Comparison of ENCODE assay signal across 16 cellular contexts in the genomic region with DNA sequence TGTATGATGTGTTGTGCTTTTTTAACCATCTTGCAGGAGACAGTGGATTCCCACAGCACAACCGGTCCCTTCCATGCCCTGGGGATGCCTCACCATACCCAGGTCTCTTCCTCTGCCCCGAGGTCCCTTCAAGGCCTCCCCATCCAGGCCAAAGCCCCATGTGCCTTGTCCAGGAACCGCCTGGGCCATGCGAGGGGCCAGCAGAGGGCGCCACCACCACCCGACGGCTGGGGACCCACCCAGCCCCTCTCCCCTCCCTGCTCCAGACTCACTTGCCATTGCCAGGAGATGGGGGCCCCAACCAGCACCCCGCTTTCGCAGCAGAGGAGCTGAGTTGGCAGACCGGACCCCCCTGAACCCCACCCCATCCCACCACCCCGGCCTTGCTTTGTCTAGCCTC.
DNase-seq lines count a peak whose midpoint lies in the region; ATAC-seq, FAIRE-seq and TF ChIP-seq lines count a peak whose summit lies in the region.
"Had no signal": no experiment of that assay in that cellular context is flagged by ENCODE, and none has a peak within 500 bp of the region (broad histone marks: within the 10 kb centered on the region; RNA-seq: fewer than 3 reads in every experiment).

No MANE protein-coding gene starts in this region.

- H3K36me3 ChIP-seq in heart right ventricle (no peaks in the 10 kb centered on the region), K562 (ENCODE audit: control insufficient read depth, insufficient read depth, low read length) (no peaks in the 10 kb centered on the region), testis (ENCODE audit: low read depth, missing control alignments) (no peaks in the 10 kb centered on the region)
- H3K36me3 ChIP-seq: cardiac muscle cell, HAP-1 had no signal

- no peak for ATAC-seq in heart right ventricle
- ATAC-seq in K562: peak; percentile 69
- no peak for ATAC-seq in GM18517 (IDR thresholded peaks at IDR 0.05; ENCODE audit: unreplicated experiment)

- no peaks in the 10 kb centered on the region for H3K23me2 ChIP-seq in H9 (ENCODE audit: insufficient read length, low read depth, low read length, poor library complexity, severe bottlenecking)

- H3K14ac ChIP-seq in H9 (ENCODE audit: insufficient read depth, low read length): no peak overlapping the region

- in situ Hi-C loops in K562 (cut with MboI): no loop called here

- no peak overlapping the region for H2BK15ac ChIP-seq in H9 (ENCODE audit: low read depth, low read length)

- H3K4me3 Mint-ChIP-seq in H9: no peak overlapping the region
- H3K4me3 Mint-ChIP-seq: activated CD4-positive, alpha-beta memory T cell treated with anti-CD3 and anti-CD28 coated beads, Interleukin-2, amount 10 ng/mL, durations not matched to agents 7 days and 5 days; activated naive CD4-positive, alpha-beta T cell treated with anti-CD3 and anti-CD28 coated beads for 36 hours; memory B cell had no signal

- H2BK5ac ChIP-seq in H9 (ENCODE audit: insufficient read length, low read length): no peak overlapping the region

- no peak for TF ChIP-seq EP300 in K562 (IDR thresholded peaks at IDR 0.05; ENCODE audit: low read length)

- H3K4me1 ChIP-seq in heart right ventricle: no peaks in the 10 kb centered on the region
- no peaks in the 10 kb centered on the region for H3K4me1 ChIP-seq in H9 (ENCODE audit: insufficient read depth, low read length)
- no peaks in the 10 kb centered on the region for H3K4me1 ChIP-seq in K562 (replicated peaks in 1 of 2; ENCODE audit: control insufficient read depth in 2 of 2, insufficient read depth in 2 of 2, low read length in 2 of 2)
- no peaks in the 10 kb centered on the region for H3K4me1 ChIP-seq in testis
- H3K4me1 ChIP-seq: HAP-1 had no signal

- H3K27ac Mint-ChIP-seq in H9: no peak overlapping the region
- H3K27ac Mint-ChIP-seq: activated CD4-positive, alpha-beta memory T cell treated with anti-CD3 and anti-CD28 coated beads, Interleukin-2, amount 10 ng/mL, durations not matched to agents 7 days and 5 days; activated naive CD4-positive, alpha-beta T cell treated with anti-CD3 and anti-CD28 coated beads for 36 hours; memory B cell had no signal

- H3K79me2 ChIP-seq in H9 (ENCODE audit: insufficient read depth, low read length) (no peaks in the 10 kb centered on the region), K562 (ENCODE audit: control insufficient read depth, insufficient read depth, low read length) (no peaks in the 10 kb centered on the region)

- H3K4ac ChIP-seq in H9 (ENCODE audit: low read depth, low read length): no peak overlapping the region

- H3K27me3 Mint-ChIP-seq in H9 (ENCODE audit: low read depth): no peaks in the 10 kb centered on the region
- H3K27me3 Mint-ChIP-seq: activated CD4-positive, alpha-beta memory T cell treated with anti-CD3 and anti-CD28 coated beads, Interleukin-2, amount 10 ng/mL, durations not matched to agents 7 days and 5 days; memory B cell had no signal

- H2AFZ ChIP-seq in H9 (ENCODE audit: low read length) (no peak overlapping the region), K562 (ENCODE audit: low read depth, low read length) (no peak overlapping the region)

- no TSS peak for BruUV-seq in K562 (replicated peaks; lab: Mats Ljungman, UMichigan)

- FAIRE-seq in K562 (lab: Jason Lieb, UNC): no peak

- no peak overlapping the region for H3T11ph ChIP-seq in H9 (ENCODE audit: low read length)

- POLR2A ChIA-PET in K562 (lab: Yijun Ruan, JAX): no interaction called here

- WGBS in heart right ventricle, 2 donors: 82% methylated on average over 11 of the region's 11 CpGs
- WGBS in H9 (ENCODE audit: extremely low coverage, insufficient read length, low lambda C conversion rate): no CpG with 5 or more reads among the region's 11 CpGs
- WGBS in K562 (ENCODE audit: insufficient coverage, low coverage, missing lambda C conversion rate): 18% methylated on average over 3 of the region's 11 CpGs
- 74 to 75% methylated on average over 4 to 11 of the region's 11 CpGs for WGBS in testis, 2 donors

- no peak overlapping the region for H3K27ac ChIP-seq in heart right ventricle
- no peak overlapping the region for H3K27ac ChIP-seq in H9 (ENCODE audit: insufficient read length, low read depth, low read length)
- no peak overlapping the region for H3K27ac ChIP-seq in K562 (ENCODE audit: extremely low read depth, low read depth, low read length)
- H3K27ac ChIP-seq in testis: no peak overlapping the region
- H3K27ac ChIP-seq: cardiac muscle cell, epithelial cell of prostate had no signal

- H3K18ac ChIP-seq in H9 (ENCODE audit: insufficient read length, low read depth, low read length): no peak overlapping the region

- CTCF ChIA-PET in K562 (lab: Yijun Ruan, JAX; ENCODE audit: low intra/inter-chr PET ratio): no interaction called here

- no peaks in the 10 kb centered on the region for H3K4me1 Mint-ChIP-seq in H9
- H3K4me1 Mint-ChIP-seq: activated CD4-positive, alpha-beta memory T cell treated with anti-CD3 and anti-CD28 coated beads, Interleukin-2, amount 10 ng/mL, durations not matched to agents 7 days and 5 days; memory B cell had no signal

- intact Hi-C loops in cardiac septum (cut with DNase I) (no loop called here), heart right ventricle (cut with DNase I) (no loop called here), K562 (cut with micrococcal nuclease) (no loop called here), testis (cut with DNase I; ENCODE audit: low total_unique reads) (no loop called here)

- no peak overlapping the region for H3K9ac ChIP-seq in H9 (ENCODE audit: extremely low read depth, insufficient read length, low read length)
- no peak overlapping the region for H3K9ac ChIP-seq in K562 (ENCODE audit: insufficient read depth in 1 of 2, low read depth in 2 of 2, low read length in 2 of 2)

- H3K9me3 ChIP-seq in heart right ventricle: peaks cover 0 to 19% (median 0%) of the 10 kb centered on the region in 11 donors
- H3K9me3 ChIP-seq in H9 (ENCODE audit: control insufficient read depth, low read depth, low read length): no peaks in the 10 kb centered on the region
- H3K9me3 ChIP-seq in K562 (replicated peaks; ENCODE audit: control insufficient read depth, insufficient read depth, low read depth, low read length): no peaks in the 10 kb centered on the region
- no peaks in the 10 kb centered on the region for H3K9me3 ChIP-seq in testis
- H3K9me3 ChIP-seq: HAP-1 had no signal

- no peaks in the 10 kb centered on the region for H3K9me1 ChIP-seq in K562 (ENCODE audit: control insufficient read depth, insufficient read depth, low read length)

- H3K4me3 ChIP-seq in heart right ventricle (no peak overlapping the region), K562 (no peak overlapping the region), testis (no peak overlapping the region)
- H3K4me3 ChIP-seq: cardiac muscle cell, HAP-1 had no signal

- peaks cover 0 to 13% (median 2%) of the 10 kb centered on the region in 3 experiments; a peak in 4 of 7 replicates for H3K36me3 Mint-ChIP-seq in H9 (ENCODE audit: insufficient read depth in 1 of 3, low read depth in 3 of 3)
- H3K36me3 Mint-ChIP-seq: memory B cell had no signal

- no peak overlapping the region for H2BK120ac ChIP-seq in H9 (ENCODE audit: low read depth, low read length, poor library complexity, severe bottlenecking)

- no peak overlapping the region for H3K4me2 ChIP-seq in H9 (ENCODE audit: insufficient read depth, insufficient read length, low read length)
- no peak overlapping the region for H3K4me2 ChIP-seq in K562 (ENCODE audit: insufficient read depth, low read length)

- no peak overlapping the region for H2BK12ac ChIP-seq in H9 (ENCODE audit: insufficient read length, low read depth, low read length)

- TF ChIP-seq CTCF in heart right ventricle (IDR thresholded peaks at IDR 0.05) (no peak), H9 (conservative IDR thresholded peaks at IDR 0.05) (peak; percentile 72), K562 (IDR thresholded peaks at IDR 0.05 in 2 of 3, conservative IDR thresholded peaks at IDR 0.05 in 1 of 3; ENCODE audit: insufficient read depth in 2 of 3, low read depth in 1 of 3, low read length in 3 of 3) (no peak), testis (IDR thresholded peaks at IDR 0.05) (peak in 1 of 3 experiments; percentile 15)

- no peaks in the 10 kb centered on the region for H3K27me3 ChIP-seq in heart right ventricle
- no peaks in the 10 kb centered on the region for H3K27me3 ChIP-seq in H9 (ENCODE audit: insufficient read depth, low read length)
- no peaks in the 10 kb centered on the region for H3K27me3 ChIP-seq in K562 (ENCODE audit: control insufficient read depth in 2 of 2, insufficient read depth in 2 of 2, low read length in 2 of 2)
- no peaks in the 10 kb centered on the region for H3K27me3 ChIP-seq in testis
- H3K27me3 ChIP-seq: cardiac muscle cell had no signal

- H2BK20ac ChIP-seq in H9 (ENCODE audit: low read depth, low read length, poor library complexity, severe bottlenecking): no peak overlapping the region

- no peaks in the 10 kb centered on the region for H3K79me1 ChIP-seq in H9 (ENCODE audit: insufficient read depth, low read depth, low read length, poor library complexity, severe bottlenecking)

- DNase-seq in cardiac septum (ENCODE audit: low spot score): peak; percentile 74
- no peak for DNase-seq in heart right ventricle
- peak; percentile 74 for DNase-seq in H9
- DNase-seq in K562 (ENCODE audit: extremely low read depth in 1 of 4, low spot score in 3 of 4): peak in 2 of 4 experiments; percentile 4 to 22
- peak; percentile 49 for DNase-seq in testis
- DNase-seq in DMS79 treated with DMSO at 0.1 percent for 48 hours (lab: John Stamatoyannopoulos, UW): no peak
- DNase-seq in dermis blood vessel endothelial cell: no peak
- DNase-seq: activated CD4-positive, alpha-beta memory T cell treated with anti-CD3 and anti-CD28 coated beads, Interleukin-2, amount 10 ng/mL, durations not matched to agents 7 days and 5 days; activated naive CD4-positive, alpha-beta T cell treated with anti-CD3 and anti-CD28 coated beads for 36 hours; NCI-H1694 treated with DMSO at 0.1 percent for 48 hours; occipital lobe had no signal

- H4K20me1 ChIP-seq in H9 (ENCODE audit: control insufficient read depth, insufficient read depth, insufficient read length): no peaks in the 10 kb centered on the region
- H4K20me1 ChIP-seq in K562 (replicated peaks; ENCODE audit: control insufficient read depth, insufficient read depth, low read length): no peaks in the 10 kb centered on the region

- TF ChIP-seq RAD21 in K562 (CRISPR knock-in tag; conservative IDR thresholded peaks at IDR 0.05 in 1 of 2, IDR thresholded peaks at IDR 0.05 in 1 of 2): peak in 1 of 2 experiments; percentile 23; a peak in 2 of 4 replicates

- H2AK5ac ChIP-seq in H9 (ENCODE audit: insufficient read length, low read length): no peak overlapping the region

- H4K91ac ChIP-seq in H9 (ENCODE audit: insufficient read length, low read depth, low read length): no peak overlapping the region

- no peak overlapping the region for H4K8ac ChIP-seq in H9 (replicated peaks; ENCODE audit: insufficient read length, low read depth, low read length)

- H3K9me3 Mint-ChIP-seq in H9: peaks cover 0 to 2% of the 10 kb centered on the region in 2 experiments; a peak in 1 of 5 replicates
- H3K9me3 Mint-ChIP-seq: activated CD4-positive, alpha-beta memory T cell treated with anti-CD3 and anti-CD28 coated beads, Interleukin-2, amount 10 ng/mL, durations not matched to agents 7 days and 5 days; memory B cell had no signal

- H4K5ac ChIP-seq in H9 (ENCODE audit: insufficient read length, low read depth, low read length): no peak overlapping the region

- TF ChIP-seq POLR2A in K562 (conservative IDR thresholded peaks at IDR 0.05): no peak
- TF ChIP-seq POLR2A in testis (IDR thresholded peaks at IDR 0.05): no peak

- no peak overlapping the region for H3K23ac ChIP-seq in H9 (ENCODE audit: insufficient read length, low read depth, low read length)

- no peak overlapping the region for H3K56ac ChIP-seq in H9 (ENCODE audit: insufficient read length, low read depth, low read length)

Comparison
In these comparisons a context has a peak if more than half of its experiments do, and no peak if none do; other contexts are left out.
1. DNase-seq: peak in cardiac septum (single experiment), H9 (single experiment) and testis (single experiment); none in heart right ventricle (0 of 2), DMS79 treated with DMSO at 0.1 percent for 48 hours (single experiment) and dermis blood vessel endothelial cell (single experiment).